Comparison of ENCODE assay signal across 15 cellular contexts in the genomic region with DNA sequence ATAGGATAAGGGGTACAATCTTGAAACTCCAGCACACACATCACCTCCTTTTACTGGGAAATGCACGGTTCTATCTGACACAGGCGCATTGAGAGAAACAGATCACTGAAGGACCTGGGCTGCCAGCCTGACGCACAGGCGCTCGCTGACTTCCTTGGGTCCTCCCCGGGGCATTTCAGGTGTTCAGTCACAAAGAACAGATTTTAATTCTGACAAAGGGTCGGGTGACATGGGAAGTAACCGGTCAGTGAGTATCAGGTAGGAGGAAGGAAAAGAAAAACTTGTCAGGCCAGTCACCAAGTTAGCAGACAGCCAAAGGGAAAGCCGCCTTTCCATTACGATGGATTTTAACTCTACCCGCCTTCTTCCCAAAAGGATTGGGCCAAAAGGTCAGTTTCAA. TPM values are rescaled to one million over a fixed set of nuclear protein-coding genes. Genes with fewer than 3 reads are reported as not detected.
DNase-seq lines count a peak whose midpoint lies in the region; ATAC-seq and TF ChIP-seq lines count a peak whose summit lies in the region.
"Had no signal": no experiment of that assay in that cellular context is flagged by ENCODE, and none has a peak within 500 bp of the region (broad histone marks: within the 10 kb centered on the region; RNA-seq: fewer than 3 reads in every experiment).

No MANE protein-coding gene starts in this region.

- TF ChIP-seq CTCF in Calu3 (IDR thresholded peaks at IDR 0.05; ENCODE audit: unreplicated experiment) (no peak), adrenal gland (IDR thresholded peaks at IDR 0.05) (no peak), testis (IDR thresholded peaks at IDR 0.05) (no peak), WERI-Rb-1 (IDR thresholded peaks at IDR 0.05; ENCODE audit: low read depth, low read length) (no peak)

- H3K27ac ChIP-seq in adrenal gland (peak overlapping the region; percentile 1 to 90 (median 87)), testis (no peak overlapping the region), WERI-Rb-1 (no peak overlapping the region)
- H3K27ac ChIP-seq: KMS-11 had no signal

- BruUV-seq in Calu3 (replicated peaks; lab: Mats Ljungman, UMichigan): no TSS peak

- ATAC-seq in left lobe of liver (peak; percentile 9), Right ventricle myocardium superior (ENCODE audit: poor library complexity) (no peak)
- ATAC-seq: CD8-positive, alpha-beta T cell had no signal

- no peak overlapping the region for H3K4me3 Mint-ChIP-seq in Calu3 (ENCODE audit: low read depth, unreplicated experiment)
- H3K4me3 Mint-ChIP-seq: CD8-positive, alpha-beta T cell had no signal

- peak; percentile 4 for DNase-seq in Calu3
- peak in 3 of 7 donors; percentile 48 to 63 (median 50) for DNase-seq in adrenal gland
- no peak for DNase-seq in left lobe of liver (ENCODE audit: low spot score)
- DNase-seq in renal cortical epithelial cell (ENCODE audit: low read depth): peak; percentile 23
- DNase-seq in GM19238 (ENCODE audit: insufficient read length, low spot score): no peak
- DNase-seq in Right ventricle myocardium superior: no peak
- DNase-seq in testis: no peak
- no peak for DNase-seq in WERI-Rb-1
- DNase-seq: CD8-positive, alpha-beta T cell; MM.1S; NCI-H1105 treated with DMSO at 0.1 percent for 48 hours; NCI-H1930; NCI-H2171 treated with DMSO at 0.1 percent for 48 hours; NCI-H510A treated with DMSO at 0.1 percent for 48 hours had no signal

- peaks cover 8% of the 10 kb centered on the region for H3K4me1 Mint-ChIP-seq in Calu3 (ENCODE audit: low read depth, unreplicated experiment)

- no peaks in the 10 kb centered on the region for H3K27me3 Mint-ChIP-seq in Calu3 (ENCODE audit: unreplicated experiment)

- H3K27ac Mint-ChIP-seq in Calu3 (ENCODE audit: unreplicated experiment): no peak overlapping the region
- H3K27ac Mint-ChIP-seq: CD8-positive, alpha-beta T cell had no signal

- intact Hi-C loops in Calu3 (cut with micrococcal nuclease; ENCODE audit: unreplicated experiment) (no loop called here), adrenal gland (cut with DNase I) (no loop called here), Right ventricle myocardium superior (cut with DNase I) (no loop called here), testis (cut with DNase I; ENCODE audit: low total_unique reads) (no loop called here)

- peaks cover 5% of the 10 kb centered on the region for H3K36me3 Mint-ChIP-seq in Calu3 (ENCODE audit: insufficient read depth, unreplicated experiment)
- H3K36me3 Mint-ChIP-seq: CD8-positive, alpha-beta T cell had no signal

- H3K36me3 ChIP-seq in adrenal gland (replicated peaks in 1 of 2) (no peaks in the 10 kb centered on the region), testis (ENCODE audit: low read depth, missing control alignments) (no peaks in the 10 kb centered on the region), WERI-Rb-1 (no peaks in the 10 kb centered on the region)

- H3K4me1 ChIP-seq in adrenal gland (replicated peaks in 1 of 2): peaks cover 27 to 52% of the 10 kb centered on the region in 2 donors
- H3K4me1 ChIP-seq in testis: peaks cover 28% of the 10 kb centered on the region

- no peaks in the 10 kb centered on the region for H3K27me3 ChIP-seq in adrenal gland
- H3K27me3 ChIP-seq in testis: no peaks in the 10 kb centered on the region
- no peaks in the 10 kb centered on the region for H3K27me3 ChIP-seq in WERI-Rb-1 (ENCODE audit: insufficient read depth, low read depth, severe bottlenecking)

- H3K4me3 ChIP-seq in adrenal gland: no peak overlapping the region
- H3K4me3 ChIP-seq in testis: no peak overlapping the region
- no peak overlapping the region for H3K4me3 ChIP-seq in WERI-Rb-1 (ENCODE audit: low read depth, low read length)

- CTCF ChIA-PET in Calu3 (lab: Charles Lee): no interaction called here

- 27 to 71% (median 48%) methylated on average over 10 to 11 of the region's 11 CpGs for WGBS in adrenal gland, 4 donors
- WGBS in testis, 2 donors: 68 to 75% methylated on average over 11 of the region's 11 CpGs

- H3K9me3 ChIP-seq in adrenal gland (replicated peaks in 1 of 3) (no peaks in the 10 kb centered on the region), testis (no peaks in the 10 kb centered on the region), WERI-Rb-1 (ENCODE audit: severe bottlenecking) (no peaks in the 10 kb centered on the region)

- TF ChIP-seq POLR2A in adrenal gland (IDR thresholded peaks at IDR 0.05) (no peak), testis (IDR thresholded peaks at IDR 0.05) (no peak)

- no peaks in the 10 kb centered on the region for H3K9me3 Mint-ChIP-seq in Calu3 (ENCODE audit: low read depth, unreplicated experiment)
- H3K9me3 Mint-ChIP-seq: CD8-positive, alpha-beta T cell had no signal

RNA-seq across cellular contexts. Expression of gene INSR, which starts 39.6 kb away (rescaled TPM):
- total RNA-seq in Calu3 (2022) (7.4 and 8.4 TPM in 2 replicates), adrenal gland (100 to 1,000 TPM in 6 of 8 donors, 10 to 100 TPM in 2; 83.9 to 327 (median 120) TPM), left lobe of liver (96.4 TPM), renal cortical epithelial cell (3.8 and 19.8 TPM in 2 replicates), Right ventricle myocardium superior (71.9 TPM), testis (10 to 100 TPM; 85.1 to 96.5 TPM)
- polyA plus RNA-seq in adrenal gland (10 to 100 TPM; 19.0 to 59.4 (median 42.1) TPM), testis (ENCODE audit: insufficient read depth, low read depth, low replicate concordance) (9.3 TPM)

Comparison
In these comparisons a context has a peak if more than half of its experiments do, and no peak if none do; other contexts are left out.
1. DNase-seq: peak in Calu3 (single experiment) and renal cortical epithelial cell (single experiment); none in left lobe of liver (single experiment), GM19238 (single experiment), Right ventricle myocardium superior (single experiment), testis (single experiment) and WERI-Rb-1 (single experiment).
2. H3K27ac ChIP-seq: peak in adrenal gland (5 of 5); none in testis (0 of 2) and WERI-Rb-1 (single experiment).